ENCODE assay signal across 1 cellular context in genomic region chr22:41512421-41513194, GRCh38.
TF ChIP-seq lines count a peak whose summit lies in the region.

No MANE protein-coding gene starts in this region.

TF ChIP-seq in SK-N-SH treated with all-trans-retinoic acid at 6 μM for 48 hours, 23 proteins besides CTCF, POLR2A, EP300 and RAD21 (continued from another document):
- TF ChIP-seq TSHZ2 (CRISPR knock-in tag; IDR thresholded peaks at IDR 0.05): no peak
- TF ChIP-seq CSRNP3 (CRISPR knock-in tag; IDR thresholded peaks at IDR 0.05): no peak
